ENCODE assay signal across 16 cellular contexts in genomic region chr5:175328687-175329086, GRCh38.
DNase-seq lines count a peak whose midpoint lies in the region; ATAC-seq and TF ChIP-seq lines count a peak whose summit lies in the region.
"Had no signal": no experiment of that assay in that cellular context is flagged by ENCODE, and none has a peak within 500 bp of the region (broad histone marks: within the 10 kb centered on the region; RNA-seq: fewer than 3 reads in every experiment).

No MANE protein-coding gene starts in this region.

- no peak for TF ChIP-seq CTCF in foreskin keratinocyte (conservative IDR thresholded peaks at IDR 0.05)

- H3K4me1 ChIP-seq in foreskin keratinocyte: no peaks in the 10 kb centered on the region
- H3K4me1 ChIP-seq: BLaER1 treated with 17β-estradiol and CSF1 and Interleukin-3, amounts not matched to agents 10 nM and 100 nM; Caco-2 had no signal

- ATAC-seq in foreskin keratinocyte (peak; percentile 28), HG02759 (IDR thresholded peaks at IDR 0.05; ENCODE audit: unreplicated experiment) (no peak)
- ATAC-seq: A549; CD8-positive, alpha-beta T cell had no signal

- no peak overlapping the region for H3K27ac ChIP-seq in foreskin keratinocyte
- H3K27ac ChIP-seq: 22Rv1; A549; BLaER1 treated with 17β-estradiol and CSF1 and Interleukin-3, amounts not matched to agents 10 nM and 100 nM; C4-2B had no signal

- DNase-seq in DMS53 (lab: John Stamatoyannopoulos, UW) (peak; percentile 22), DMS53 treated with DMSO at 0.1 percent for 48 hours (lab: John Stamatoyannopoulos, UW; ENCODE audit: unreplicated experiment) (no peak), foreskin keratinocyte (no peak), KG1 (lab: John Stamatoyannopoulos, UW) (no peak)
- DNase-seq: AML-193; Caco-2; Calu3; CD4-positive, alpha-beta T cell; CD8-positive, alpha-beta T cell; DMS79 treated with DMSO at 0.1 percent for 48 hours; GF-D8 had no signal

- H3K27me3 ChIP-seq in foreskin keratinocyte: no peaks in the 10 kb centered on the region
- H3K27me3 ChIP-seq: BLaER1 treated with 17β-estradiol and CSF1 and Interleukin-3, amounts not matched to agents 10 nM and 100 nM had no signal
